ENCODE assay signal across 1 cellular context in the genomic region with DNA sequence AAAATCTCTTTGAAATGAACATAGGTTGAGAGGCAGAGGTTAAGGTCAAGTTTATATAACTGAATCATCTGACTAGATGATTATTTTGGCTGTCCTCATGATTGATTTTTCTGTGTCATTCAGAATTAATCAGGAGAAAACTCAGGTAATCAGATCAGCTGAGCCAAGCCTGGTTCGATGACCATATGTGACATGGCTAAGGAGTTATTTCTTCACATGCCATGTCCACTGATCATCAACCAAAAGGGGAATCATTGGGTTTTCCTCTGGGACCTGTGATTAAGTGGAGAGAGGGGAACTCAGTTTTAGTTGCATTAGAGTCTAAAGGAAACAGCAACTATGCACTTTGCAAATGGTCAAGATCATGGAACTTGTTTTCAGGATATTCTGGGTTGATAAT.
TF ChIP-seq lines count a peak whose summit lies in the region.

No MANE protein-coding gene starts in this region.

TF ChIP-seq in H1, 55 proteins besides CTCF, POLR2A, EP300 and RAD21 (continued from another document):
- TF ChIP-seq MAFK (IDR thresholded peaks at IDR 0.05; ENCODE audit: low read depth, low read length) (no peak), FOSL1 (IDR thresholded peaks at IDR 0.05; ENCODE audit: insufficient read depth, low read depth, low read length) (no peak), GTF2F1 (IDR thresholded peaks at IDR 0.05; ENCODE audit: borderline replicate concordance, low read depth, low read length) (no peak), EGR1 (IDR thresholded peaks at IDR 0.05; ENCODE audit: borderline replicate concordance, low read depth, low read length) (no peak), TAF1 (IDR thresholded peaks at IDR 0.05; ENCODE audit: low read depth, low read length) (no peak), RFX5 (IDR thresholded peaks at IDR 0.05; ENCODE audit: borderline replicate concordance, low read depth, low read length) (no peak), BRCA1 (IDR thresholded peaks at IDR 0.05; ENCODE audit: low read depth, low read length) (no peak), HDAC2 (IDR thresholded peaks at IDR 0.05; ENCODE audit: borderline replicate concordance in 1 of 2, low read depth in 2 of 2, low read length in 2 of 2) (no peak), CBX5 (IDR thresholded peaks at IDR 0.05; ENCODE audit: low read depth, low read length) (no peak), ZNF274 (IDR thresholded peaks at IDR 0.05; ENCODE audit: borderline replicate concordance, extremely low read depth, low read length) (no peak), NRF1 (IDR thresholded peaks at IDR 0.05; ENCODE audit: low read depth, low read length) (no peak), CEBPB (IDR thresholded peaks at IDR 0.05; ENCODE audit: low read depth, low read length) (no peak)
- TF ChIP-seq, protein P1, sequence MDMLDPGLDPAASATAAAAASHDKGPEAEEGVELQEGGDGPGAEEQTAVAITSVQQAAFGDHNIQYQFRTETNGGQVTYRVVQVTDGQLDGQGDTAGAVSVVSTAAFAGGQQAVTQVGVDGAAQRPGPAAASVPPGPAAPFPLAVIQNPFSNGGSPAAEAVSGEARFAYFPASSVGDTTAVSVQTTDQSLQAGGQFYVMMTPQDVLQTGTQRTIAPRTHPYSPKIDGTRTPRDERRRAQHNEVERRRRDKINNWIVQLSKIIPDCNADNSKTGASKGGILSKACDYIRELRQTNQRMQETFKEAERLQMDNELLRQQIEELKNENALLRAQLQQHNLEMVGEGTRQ (IDR thresholded peaks at IDR 0.05; ENCODE audit: low read length), result no peak
